In genomic region chr9:136363606-136364368, GRCh38 we compare ENCODE assay signal across 8 cellular contexts. TPM values are rescaled to one million over a fixed set of nuclear protein-coding genes. Genes with fewer than 3 reads are reported as not detected.
DNase-seq lines count a peak whose midpoint lies in the region; ATAC-seq and TF ChIP-seq lines count a peak whose summit lies in the region.

DNLZ (minus strand) TSS chr9:136363744; CDS start chr9:136363714, 30 bp downstream.

- H3K9me3 Mint-ChIP-seq in activated CD4-positive, alpha-beta T cell treated with anti-CD3 and anti-CD28 coated beads for 36 hours (ENCODE audit: low read depth): no peaks in the 10 kb centered on the region

- CTCF ChIA-PET in activated CD4-positive, alpha-beta T cell treated with anti-CD3 and anti-CD28 coated beads for 36 hours (lab: Charles Lee): interaction anchor here (0.6 to 2.1 kb wide), 7 partner anchors 8 to 522 kb away, joined by 3 to 11 read pairs (median 5); partner anchors contain the start of gene TRAF2

- ATAC-seq in GM18909 (IDR thresholded peaks at IDR 0.05; ENCODE audit: poor library complexity, unreplicated experiment) (peak; percentile 71), HG03139 (IDR thresholded peaks at IDR 0.05; ENCODE audit: unreplicated experiment) (peak; percentile 52)
- peak; percentile 73 for ATAC-seq in activated CD4-positive, alpha-beta T cell treated with anti-CD3 and anti-CD28 coated beads for 36 hours

- peak within 1 kb of the TSS; percentile 87 for H3K4me3 ChIP-seq in choroid plexus epithelial cell (ENCODE audit: low read depth, low read length)

- H3K27ac Mint-ChIP-seq in activated CD4-positive, alpha-beta T cell treated with anti-CD3 and anti-CD28 coated beads for 36 hours: peak within 1 kb of the TSS; percentile 80

- H3K4me3 Mint-ChIP-seq in activated CD4-positive, alpha-beta T cell treated with anti-CD3 and anti-CD28 coated beads for 36 hours: peak within 1 kb of the TSS; percentile 79

- peaks cover 10% of the 10 kb centered on the region for H3K4me1 Mint-ChIP-seq in activated CD4-positive, alpha-beta T cell treated with anti-CD3 and anti-CD28 coated beads for 36 hours

- intact Hi-C loops in activated CD4-positive, alpha-beta T cell treated with anti-CD3 and anti-CD28 coated beads for 36 hours (cut with DNase I, micrococcal nuclease): loop anchor here (1.0 to 5.0 kb wide), 24 partner anchors 21 to 1096 kb away; partner anchors contain the start of genes GPSM1 (in 2 of the 2), AGPAT2 (in 1 of the 2), CAMSAP1 (in 1 of the 2) and ENTR1 (in 1 of the 2)

- H3K27ac ChIP-seq in layer of hippocampus (ENCODE audit: low read depth, low read length): peak within 1 kb of the TSS; percentile 86

- POLR2A ChIA-PET in activated CD4-positive, alpha-beta T cell treated with anti-CD3 and anti-CD28 coated beads for 36 hours (lab: Charles Lee): interaction anchor here (0.6 to 1.6 kb wide), 5 partner anchors 18 to 175 kb away, joined by 3 to 7 read pairs (median 4); no protein-coding TSS in a partner anchor

- H3K36me3 Mint-ChIP-seq in activated CD4-positive, alpha-beta T cell treated with anti-CD3 and anti-CD28 coated beads for 36 hours (ENCODE audit: low read depth): no peaks in the 10 kb centered on the region

- TF ChIP-seq CTCF in choroid plexus epithelial cell (conservative IDR thresholded peaks at IDR 0.05; ENCODE audit: low read depth, low read length): peak; percentile 68

- DNase-seq in AML-193 (lab: John Stamatoyannopoulos, UW) (peak; percentile 50 to 61), NCI-H345 treated with DMSO at 0.1 percent for 48 hours (lab: John Stamatoyannopoulos, UW; ENCODE audit: unreplicated experiment) (peak; percentile 74), choroid plexus epithelial cell (ENCODE audit: low read depth) (peak; percentile 86)
- DNase-seq in activated CD4-positive, alpha-beta T cell treated with anti-CD3 and anti-CD28 coated beads for 36 hours: peak; percentile 93
- DNase-seq in stimulated activated CD4-positive, alpha-beta T cell treated with anti-CD3 and anti-CD28 coated beads, Interleukin-1b, Interleukin-23, amount 100 ng/mL, for 48 hours: peak; percentile 82

- no peaks in the 10 kb centered on the region for H3K27me3 ChIP-seq in layer of hippocampus (ENCODE audit: control insufficient read depth, insufficient read depth, low read length)

- H3K27me3 Mint-ChIP-seq in activated CD4-positive, alpha-beta T cell treated with anti-CD3 and anti-CD28 coated beads for 36 hours: no peaks in the 10 kb centered on the region

RNA-seq across cellular contexts. Expression of gene DNLZ, which starts in this region (rescaled TPM):
- total RNA-seq in activated CD4-positive, alpha-beta T cell treated with anti-CD3 and anti-CD28 coated beads for 36 hours: 10 to 100 TPM; 11.7 to 12.8 TPM

Comparison
In these comparisons a context has a peak if more than half of its experiments do, and no peak if none do; other contexts are left out.
1. Peak in every context shown above with its lines: DNase-seq, ATAC-seq, H3K4me3 ChIP-seq and H3K27ac ChIP-seq.